ENCODE assay signal across 12 cellular contexts in genomic region chr4:1544861-1545275, GRCh38.
DNase-seq lines count a peak whose midpoint lies in the region; ATAC-seq, FAIRE-seq and TF ChIP-seq lines count a peak whose summit lies in the region.
"Had no signal": no experiment of that assay in that cellular context is flagged by ENCODE, and none has a peak within 500 bp of the region (broad histone marks: within the 10 kb centered on the region; RNA-seq: fewer than 3 reads in every experiment).

No MANE protein-coding gene starts in this region.

- no peak overlapping the region for H3K4me3 ChIP-seq in A549
- no peak overlapping the region for H3K4me3 ChIP-seq in RWPE2 (ENCODE audit: severe bottlenecking)
- H3K4me3 ChIP-seq: sigmoid colon had no signal

- WGBS in A549 (ENCODE audit: missing lambda C conversion rate): 63% methylated on average over 4 of the region's 18 CpGs

- no peak for TF ChIP-seq POLR2A in A549 (IDR thresholded peaks at IDR 0.05; ENCODE audit: low read length)

- peak overlapping the region; percentile 85 for H3K27ac Mint-ChIP-seq in CD4-positive, alpha-beta T cell

- intact Hi-C loops in CD4-positive, alpha-beta T cell (cut with DNase I, micrococcal nuclease): loop anchor here in 1 of 2 experiments (2.0 kb wide), 1 partner anchor 36 kb away; no protein-coding TSS in a partner anchor
- intact Hi-C loops in left colon (cut with DNase I, micrococcal nuclease): no loop called here

- no peaks in the 10 kb centered on the region for H3K9me3 Mint-ChIP-seq in CD4-positive, alpha-beta T cell

- H3K36me3 Mint-ChIP-seq in CD4-positive, alpha-beta T cell (ENCODE audit: low read depth): no peaks in the 10 kb centered on the region

- peaks cover 6% of the 10 kb centered on the region; the same call in 1 of the 3 replicates for H3K4me1 ChIP-seq in A549
- no peaks in the 10 kb centered on the region for H3K4me1 ChIP-seq in RWPE2 (ENCODE audit: insufficient read depth, poor library complexity, severe bottlenecking)

- no peak overlapping the region for H3K4me2 ChIP-seq in A549

- H3K4me3 Mint-ChIP-seq in CD4-positive, alpha-beta T cell: peak overlapping the region; percentile 66

- ATAC-seq in A549 (peak; percentile 15 to 55; a peak in 4 of 6 replicates), RWPE2 (ENCODE audit: low read depth) (peak; percentile 30; the same call in 2 of the 3 replicates), left colon (peak; percentile 89), GM21529 (IDR thresholded peaks at IDR 0.05; ENCODE audit: unreplicated experiment) (no peak)
- peak; percentile 38 for ATAC-seq in CD4-positive, alpha-beta T cell (ENCODE audit: poor library complexity)

- peaks cover 7% of the 10 kb centered on the region for H3K27me3 Mint-ChIP-seq in CD4-positive, alpha-beta T cell

- CTCF ChIA-PET in A549 (lab: Yijun Ruan, JAX): interaction anchor here (1.3 kb wide), 1 partner anchor 32 kb away, joined by 4 read pairs; no protein-coding TSS in a partner anchor
- CTCF ChIA-PET in CD4-positive, alpha-beta T cell (lab: Charles Lee): no interaction called here

- DNase-seq in A549 (ENCODE audit: low read depth in 1 of 2, low spot score in 1 of 2): peak; percentile 28 to 63
- peak in 3 of 10 experiments; percentile 16 to 38 (median 24) for DNase-seq in CD4-positive, alpha-beta T cell
- no peak for DNase-seq in RWPE2 (ENCODE audit: low spot score)
- peak; percentile 45 to 60 for DNase-seq in left colon
- no peak for DNase-seq in GDM1 (lab: John Stamatoyannopoulos, UW)
- no peak for DNase-seq in mucosa of gallbladder (ENCODE audit: low spot score)
- DNase-seq: activated CD4-positive, alpha-beta T cell treated with anti-CD3 and anti-CD28 coated beads for 48 hours; EL; NCI-H187; SIG-M5; sigmoid colon had no signal

- H3K9me3 ChIP-seq in A549: no peaks in the 10 kb centered on the region
- H3K9me3 ChIP-seq in CD4-positive, alpha-beta T cell (ENCODE audit: control insufficient read depth, low read length): no peaks in the 10 kb centered on the region
- H3K9me3 ChIP-seq in RWPE2 (ENCODE audit: severe bottlenecking): no peaks in the 10 kb centered on the region
- H3K9me3 ChIP-seq: sigmoid colon had no signal

- TF ChIP-seq EP300 in A549 (IDR thresholded peaks at IDR 0.05): no peak

- TF ChIP-seq CTCF in A549 (IDR thresholded peaks at IDR 0.05) (no peak), RWPE2 (IDR thresholded peaks at IDR 0.05; ENCODE audit: poor library complexity, severe bottlenecking) (no peak)
- TF ChIP-seq CTCF in CD4-positive, alpha-beta T cell (IDR thresholded peaks at IDR 0.05): no peak

- no peak for FAIRE-seq in A549 (lab: Jason Lieb, UNC)

- no peaks in the 10 kb centered on the region for H3K27me3 ChIP-seq in CD4-positive, alpha-beta T cell (ENCODE audit: control insufficient read depth, insufficient read depth, low read length)
- no peaks in the 10 kb centered on the region for H3K27me3 ChIP-seq in RWPE2 (ENCODE audit: insufficient read depth, poor library complexity, severe bottlenecking)

- TF ChIP-seq RAD21 in A549 (conservative IDR thresholded peaks at IDR 0.05 in 1 of 2, IDR thresholded peaks at IDR 0.05 in 1 of 2): no peak

- peak overlapping the region in 1 of 2 experiments; percentile 28; a peak in 1 of 6 replicates for H3K27ac ChIP-seq in A549
- H3K27ac ChIP-seq in CD4-positive, alpha-beta T cell (ENCODE audit: low read depth, low read length): no peak overlapping the region
- no peak overlapping the region for H3K27ac ChIP-seq in RWPE2 (ENCODE audit: poor library complexity, severe bottlenecking)

- POLR2A ChIA-PET in A549 (lab: Yijun Ruan, JAX): no interaction called here
- POLR2A ChIA-PET in CD4-positive, alpha-beta T cell (lab: Charles Lee): no interaction called here

- peaks cover 18% of the 10 kb centered on the region for H3K4me1 Mint-ChIP-seq in CD4-positive, alpha-beta T cell (ENCODE audit: low read depth)

- no peaks in the 10 kb centered on the region for H3K36me3 ChIP-seq in RWPE2 (ENCODE audit: low read depth)
- H3K36me3 ChIP-seq: sigmoid colon had no signal

TF ChIP-seq in A549, 52 proteins besides CTCF, POLR2A, EP300 and RAD21:
- no peak for TF ChIP-seq GATA3 (IDR thresholded peaks at IDR 0.05; ENCODE audit: borderline replicate concordance)
- TF ChIP-seq SREBF2 (IDR thresholded peaks at IDR 0.05): no peak
- no peak for TF ChIP-seq E2F6 (IDR thresholded peaks at IDR 0.05; ENCODE audit: borderline replicate concordance, low read depth)
- TF ChIP-seq RNF2 (IDR thresholded peaks at IDR 0.05; ENCODE audit: borderline replicate concordance, low read depth): no peak
- no peak for TF ChIP-seq HMGXB4 (CRISPR knock-in tag; IDR thresholded peaks at IDR 0.05; ENCODE audit: borderline replicate concordance)
- no peak for TF ChIP-seq RFX5 (IDR thresholded peaks at IDR 0.05)
- no peak for TF ChIP-seq HOXB5 (CRISPR knock-in tag; IDR thresholded peaks at IDR 0.05)
- TF ChIP-seq TP53 (CRISPR knock-in tag; IDR thresholded peaks at IDR 0.05): no peak
- TF ChIP-seq CHD4 (IDR thresholded peaks at IDR 0.05; ENCODE audit: borderline replicate concordance): no peak
- no peak for TF ChIP-seq HES2 (IDR thresholded peaks at IDR 0.05)
- no peak for TF ChIP-seq RCOR1 (IDR thresholded peaks at IDR 0.05; ENCODE audit: low read depth, low read length)
- TF ChIP-seq KDM5A (IDR thresholded peaks at IDR 0.05): no peak

Comparison
In these comparisons a context has a peak if more than half of its experiments do, and no peak if none do; other contexts are left out.
1. DNase-seq: peak in A549 (2 of 2) and left colon (2 of 2); none in RWPE2 (single experiment), GDM1 (single experiment) and mucosa of gallbladder (single experiment).